Comparison of ENCODE assay signal across 31 cellular contexts in genomic region chr10:110404374-110404773, GRCh38.
A peak's percentile ranks its signal among the peaks of the same experiment; 100 is the strongest.
DNase-seq lines count a peak whose midpoint lies in the region; ATAC-seq and TF ChIP-seq lines count a peak whose summit lies in the region.
"Had no signal": no experiment of that assay in that cellular context is flagged by ENCODE, and none has a peak within 500 bp of the region (broad histone marks: within the 10 kb centered on the region; RNA-seq: fewer than 3 reads in every experiment).

No MANE protein-coding gene starts in this region.

- H3K4me1 ChIP-seq in mesenchymal stem cell (ENCODE audit: control insufficient read depth, insufficient read depth, low read depth, low read length): peaks cover 19% of the 10 kb centered on the region
- peaks cover 3 to 9% (median 4%) of the 10 kb centered on the region in 4 donors for H3K4me1 ChIP-seq in Peyer's patch
- H3K4me1 ChIP-seq: breast epithelium, gastrocnemius medialis, testis had no signal

- peak overlapping the region; percentile 90 for H2BK15ac ChIP-seq in mesenchymal stem cell (ENCODE audit: low read depth, poor library complexity, severe bottlenecking)

- H2BK120ac ChIP-seq in mesenchymal stem cell (ENCODE audit: low read depth, low read length): no peak overlapping the region

- peak overlapping the region in 1 of 2 experiments; percentile 52 for H2BK12ac ChIP-seq in mesenchymal stem cell (ENCODE audit: low read length in 2 of 2)

- DNase-seq in EH (ENCODE audit: low read depth): peak; percentile 50
- DNase-seq in OCI-M1 (lab: John Stamatoyannopoulos, UW): peak; percentile 27
- peak; percentile 51 for DNase-seq in dedifferentiated amniotic fluid mesenchymal stem cell (ENCODE audit: extremely low spot score)
- no peak for DNase-seq in mesenchymal stem cell
- DNase-seq in stimulated activated naive CD4-positive, alpha-beta T cell (lab: John Stamatoyannopoulos, UW): no peak
- no peak for DNase-seq in Peyer's patch
- DNase-seq: ACHN; activated CD4-positive, alpha-beta T cell treated with anti-CD3 and anti-CD28 coated beads for 4 hours; activated CD8-positive, alpha-beta memory T cell treated with anti-CD3 and anti-CD28 coated beads for 24 hours; activated T-cell treated with anti-CD3 and anti-CD28 coated beads for 4 hours; BE2C; CD8-positive, alpha-beta memory T cell; DMS 273 treated with DMSO at 0.1 percent for 48 hours; effector CD8-positive, alpha-beta T cell; EL; gastrocnemius medialis; H7; Kasumi-1; NCI-H1436; NCI-H2081; NCI-H226; NCI-H526 treated with DMSO at 0.1 percent for 48 hours; nephron progenitor cell; stimulated activated naive CD4-positive, alpha-beta T cell treated with Interleukin-2 at 50 U/mL for 16 hours; T-helper 9 cell; testis; WERI-Rb-1 had no signal

- peak overlapping the region; percentile 10 for H4K8ac ChIP-seq in mesenchymal stem cell (ENCODE audit: low read length)

- H3K23ac ChIP-seq in mesenchymal stem cell (ENCODE audit: low read length in 2 of 2): no peak overlapping the region

- no peak overlapping the region for H2BK5ac ChIP-seq in mesenchymal stem cell (ENCODE audit: low read depth, low read length, poor library complexity, severe bottlenecking)

- WGBS in mesenchymal stem cell: 96% methylated on average over 1 of the region's 4 CpGs

- H3K27ac ChIP-seq in mesenchymal stem cell (ENCODE audit: low read length, poor library complexity, severe bottlenecking): no peak overlapping the region
- no peak overlapping the region for H3K27ac ChIP-seq in Peyer's patch
- H3K27ac ChIP-seq: breast epithelium, gastrocnemius medialis, testis, WERI-Rb-1 had no signal

- H3K79me1 ChIP-seq in mesenchymal stem cell (replicated peaks; ENCODE audit: low read length, poor library complexity, severe bottlenecking): no peaks in the 10 kb centered on the region

- no peak for ATAC-seq in HG03045 (IDR thresholded peaks at IDR 0.05; ENCODE audit: unreplicated experiment)
- ATAC-seq: activated naive CD4-positive, alpha-beta T cell treated with anti-CD3 and anti-CD28 coated beads, Interleukin-2, amount 50 U/mL, for 72 hours; gastrocnemius medialis; HepG2 had no signal

- peak overlapping the region in 1 of 2 experiments; percentile 68 for H3K14ac ChIP-seq in mesenchymal stem cell (ENCODE audit: low read length in 2 of 2)

- H3K18ac ChIP-seq in mesenchymal stem cell (ENCODE audit: low read depth in 1 of 2, low read length in 2 of 2): no peak overlapping the region

- H3K4me2 ChIP-seq in mesenchymal stem cell (ENCODE audit: low read length, poor library complexity, severe bottlenecking): no peak overlapping the region

- no peak overlapping the region for H3K9ac ChIP-seq in mesenchymal stem cell (ENCODE audit: low read length)

- no peak for TF ChIP-seq POLR2A in Peyer's patch (IDR thresholded peaks at IDR 0.05)

- H2AFZ ChIP-seq in mesenchymal stem cell (ENCODE audit: low read depth, low read length): no peak overlapping the region

- H4K91ac ChIP-seq in mesenchymal stem cell (ENCODE audit: low read length): peak overlapping the region; percentile 75

- H3K27me3 ChIP-seq in mesenchymal stem cell (ENCODE audit: control insufficient read depth in 1 of 2, insufficient read depth in 1 of 2, low read length in 2 of 2): no peaks in the 10 kb centered on the region
- H3K27me3 ChIP-seq in Peyer's patch: no peaks in the 10 kb centered on the region
- H3K27me3 ChIP-seq: BE2C, breast epithelium, gastrocnemius medialis, testis had no signal

- H3K36me3 ChIP-seq in mesenchymal stem cell (ENCODE audit: control insufficient read depth in 1 of 2, insufficient read depth in 2 of 2, low read depth in 1 of 2, low read length in 2 of 2) (no peaks in the 10 kb centered on the region), Peyer's patch (no peaks in the 10 kb centered on the region)
- H3K36me3 ChIP-seq: BE2C, breast epithelium, gastrocnemius medialis, WERI-Rb-1 had no signal

- H2AK5ac ChIP-seq in mesenchymal stem cell (ENCODE audit: low read length, severe bottlenecking): peak overlapping the region; percentile 50

- H3K4me3 ChIP-seq in mesenchymal stem cell (ENCODE audit: insufficient read depth in 1 of 2, low read depth in 1 of 2, low read length in 2 of 2): no peak overlapping the region
- no peak overlapping the region for H3K4me3 ChIP-seq in Peyer's patch
- H3K4me3 ChIP-seq: breast epithelium, gastrocnemius medialis, testis had no signal

- peak overlapping the region in 1 of 2 experiments; percentile 19 for H3K4ac ChIP-seq in mesenchymal stem cell (ENCODE audit: low read depth in 1 of 2, low read length in 2 of 2)

- no peak for TF ChIP-seq CTCF in Peyer's patch (IDR thresholded peaks at IDR 0.05)

- H3K9me3 ChIP-seq in mesenchymal stem cell (ENCODE audit: control insufficient read depth, low read length): no peaks in the 10 kb centered on the region
- no peaks in the 10 kb centered on the region for H3K9me3 ChIP-seq in Peyer's patch
- H3K9me3 ChIP-seq: BE2C, breast epithelium, gastrocnemius medialis, testis had no signal

Comparison
In these comparisons a context has a peak if more than half of its experiments do, and no peak if none do; other contexts are left out.
1. DNase-seq: peak in EH (single experiment), OCI-M1 (single experiment) and dedifferentiated amniotic fluid mesenchymal stem cell (single experiment); none in mesenchymal stem cell (single experiment), stimulated activated naive CD4-positive, alpha-beta T cell (0 of 6) and Peyer's patch (0 of 3).